In genomic region chr3:121627211-121627610, GRCh38 we compare ENCODE assay signal across 25 cellular contexts. TPM values are rescaled to one million over a fixed set of nuclear protein-coding genes. Genes with fewer than 3 reads are reported as not detected.
"Had no signal": no experiment of that assay in that cellular context is flagged by ENCODE, and none has a peak within 500 bp of the region (broad histone marks: within the 10 kb centered on the region; RNA-seq: fewer than 3 reads in every experiment).

No MANE protein-coding gene starts in this region.

- H3K4me3 ChIP-seq: Peyer's patch had no signal

- H3K27me3 ChIP-seq: Peyer's patch had no signal

- H3K4me3 Mint-ChIP-seq: activated CD8-positive, alpha-beta T cell treated with anti-CD3 and anti-CD28 coated beads, Interleukin-2, amount 10 ng/mL, durations not matched to agents 7 days and 5 days; activated naive CD4-positive, alpha-beta T cell treated with anti-CD3 and anti-CD28 coated beads, Interleukin-2, amount 50 U/mL, for 24 hours; T-helper 1 cell treated with Interleukin-12 subunit alpha and Interleukin-12 subunit beta and Interleukin-4 antibody, amounts not matched to agents 30 μg/mL and 1 μg/mL, for 36 hours had no signal

- H3K9me3 ChIP-seq: Peyer's patch had no signal

- H3K4me1 ChIP-seq: Peyer's patch had no signal

- DNase-seq: activated CD4-positive, alpha-beta T cell treated with anti-CD3 and anti-CD28 coated beads for 4 hours; activated CD4-positive, alpha-beta T cell treated with anti-CD3 and anti-CD28 coated beads, Interleukin-2, amount 50 U/mL, for 4 hours; activated CD8-positive, alpha-beta memory T cell treated with anti-CD3 and anti-CD28 coated beads, Interleukin-2, amount 50 U/mL, for 48 hours; activated CD8-positive, alpha-beta T cell treated with anti-CD3 and anti-CD28 coated beads, Interleukin-2, amount 10 ng/mL, durations not matched to agents 7 days and 5 days; activated effector memory CD4-positive, alpha-beta T cell treated with Interleukin-2 at 50 U/mL for 16 hours; activated naive CD4-positive, alpha-beta T cell; activated T-cell treated with anti-CD3 and anti-CD28 coated beads, Interleukin-2, amount 50 U/mL, for 1 hour; aorta; central memory CD4-positive, alpha-beta T cell; NCI-H1105 treated with DMSO at 0.1 percent for 48 hours; NCI-H1436 treated with DMSO at 0.1 percent for 48 hours; NCI-H187; NCI-H2081; NCI-H510A treated with DMSO at 0.1 percent for 48 hours; NCI-H69; NK-92 treated with Interleukin-12 subunit alpha and Interleukin-12 subunit beta, amount 100 ng/mL, for 24 hours; OCI-M1; Peyer's patch; SHP77 treated with DMSO at 0.1 percent for 48 hours had no signal

- H3K36me3 ChIP-seq: Peyer's patch had no signal

- H3K4me1 Mint-ChIP-seq: activated naive CD4-positive, alpha-beta T cell treated with anti-CD3 and anti-CD28 coated beads, Interleukin-2, amount 50 U/mL, for 24 hours had no signal

- H3K27ac ChIP-seq: Peyer's patch, RWPE1 had no signal

- H3K27me3 Mint-ChIP-seq: activated naive CD4-positive, alpha-beta T cell treated with anti-CD3 and anti-CD28 coated beads, Interleukin-2, amount 50 U/mL, for 24 hours had no signal

- ATAC-seq: activated CD4-positive, CD25-positive, alpha-beta regulatory T cell treated with anti-CD3 and anti-CD28 coated beads, Interleukin-2, amount 50 U/mL, for 24 hours; activated CD8-positive, alpha-beta T cell treated with anti-CD3 and anti-CD28 coated beads, Interleukin-2, amount 10 ng/mL, durations not matched to agents 7 days and 5 days had no signal

- H3K9me3 Mint-ChIP-seq: activated naive CD4-positive, alpha-beta T cell treated with anti-CD3 and anti-CD28 coated beads, Interleukin-2, amount 50 U/mL, for 24 hours; T-helper 1 cell treated with Interleukin-12 subunit alpha and Interleukin-12 subunit beta and Interleukin-4 antibody, amounts not matched to agents 30 μg/mL and 1 μg/mL, for 36 hours had no signal

- H3K27ac Mint-ChIP-seq: activated CD8-positive, alpha-beta T cell treated with anti-CD3 and anti-CD28 coated beads, Interleukin-2, amount 10 ng/mL, durations not matched to agents 7 days and 5 days; activated naive CD4-positive, alpha-beta T cell treated with anti-CD3 and anti-CD28 coated beads, Interleukin-2, amount 50 U/mL, for 24 hours; T-helper 1 cell treated with Interleukin-12 subunit alpha and Interleukin-12 subunit beta and Interleukin-4 antibody, amounts not matched to agents 30 μg/mL and 1 μg/mL, for 36 hours had no signal

RNA-seq across cellular contexts. Expression of gene HCLS1, which starts 33.5 kb away (rescaled TPM):
- total RNA-seq: SK-MEL-5 had no signal

RNA-seq across cellular contexts. Expression of gene FBXO40, which starts 34.0 kb away (rescaled TPM):
- total RNA-seq: activated CD8-positive, alpha-beta T cell treated with anti-CD3 and anti-CD28 coated beads, Interleukin-2, amount 10 ng/mL, durations not matched to agents 7 days and 5 days; bronchial epithelial cell; Peyer's patch had no signal

RNA-seq across cellular contexts. Expression of gene ARGFX, which starts 59.5 kb away (rescaled TPM):
- total RNA-seq: activated CD8-positive, alpha-beta T cell treated with anti-CD3 and anti-CD28 coated beads, Interleukin-2, amount 10 ng/mL, durations not matched to agents 7 days and 5 days; aorta; bronchial epithelial cell; Peyer's patch; SK-MEL-5 had no signal
